ENCODE assay signal across 12 cellular contexts in the genomic region with DNA sequence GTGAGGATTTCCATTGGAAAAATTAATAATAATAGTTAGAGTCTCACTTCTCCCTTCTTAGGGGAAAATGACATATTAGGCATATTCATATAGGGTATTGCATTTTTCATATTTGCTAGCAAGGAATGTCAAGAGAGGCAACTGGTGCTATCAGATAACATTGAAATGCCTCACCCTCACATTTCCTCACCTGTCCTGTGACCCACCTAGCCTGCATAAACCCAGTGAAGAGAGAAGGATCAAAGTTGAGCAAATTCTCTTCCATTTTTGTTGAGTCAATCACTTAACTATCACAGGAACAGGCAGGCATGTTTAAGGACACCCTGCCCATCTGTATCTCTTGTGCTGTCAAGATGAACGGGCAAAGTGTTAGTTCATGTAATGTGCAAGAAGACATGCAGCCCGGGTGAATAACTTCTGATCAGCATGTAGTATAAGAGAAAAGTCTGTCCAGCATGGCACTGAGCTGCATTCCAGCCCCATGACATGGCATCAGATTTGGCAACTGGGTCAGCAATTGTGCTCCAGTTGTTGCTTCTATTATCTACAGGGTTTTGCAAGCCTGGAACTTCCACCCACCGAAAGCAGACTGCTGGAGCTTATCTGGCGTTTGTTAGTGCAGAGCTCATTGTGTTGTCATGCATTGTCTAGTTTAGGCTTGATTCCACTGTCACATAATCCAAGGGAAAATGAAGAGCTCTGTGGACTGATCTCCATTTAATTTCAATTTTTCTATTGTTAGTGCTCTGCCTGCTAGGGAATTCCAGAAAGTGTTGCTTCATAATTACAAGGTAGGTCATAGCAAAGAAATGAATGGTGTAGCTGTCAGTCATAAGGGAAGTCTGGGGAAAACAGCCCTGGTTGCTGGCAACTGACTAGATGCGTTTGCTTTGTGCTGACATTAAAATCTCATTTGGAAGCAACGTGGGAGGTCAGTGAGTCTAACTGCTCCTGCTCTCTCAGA.
DNase-seq lines count a peak whose midpoint lies in the region; ATAC-seq, FAIRE-seq and TF ChIP-seq lines count a peak whose summit lies in the region.
"Had no signal": no experiment of that assay in that cellular context is flagged by ENCODE, and none has a peak within 500 bp of the region (broad histone marks: within the 10 kb centered on the region; RNA-seq: fewer than 3 reads in every experiment).

No MANE protein-coding gene starts in this region.

- H2BK5ac ChIP-seq in IMR-90 (ENCODE audit: low read depth, low read length, poor library complexity, severe bottlenecking): peak overlapping the region; percentile 74
- H2BK5ac ChIP-seq in H9 (ENCODE audit: insufficient read length, low read length): no peak overlapping the region

- H3K9me3 ChIP-seq in IMR-90 (ENCODE audit: control insufficient read depth, insufficient read depth, low read length): no peaks in the 10 kb centered on the region
- no peaks in the 10 kb centered on the region for H3K9me3 ChIP-seq in HepG2 (ENCODE audit: low read length)
- no peaks in the 10 kb centered on the region for H3K9me3 ChIP-seq in H9 (ENCODE audit: control insufficient read depth, low read depth, low read length)
- H3K9me3 ChIP-seq: BLaER1, upper lobe of left lung had no signal

- H2AFZ ChIP-seq in IMR-90 (replicated peaks; ENCODE audit: low read length, poor library complexity) (no peak overlapping the region), HepG2 (ENCODE audit: low read length) (peak overlapping the region; percentile 44), H9 (ENCODE audit: low read length) (no peak overlapping the region)

- H4K5ac ChIP-seq in IMR-90 (ENCODE audit: low read depth, low read length): peak overlapping the region; percentile 51
- H4K5ac ChIP-seq in H9 (ENCODE audit: insufficient read length, low read depth, low read length): no peak overlapping the region

- H3K9ac ChIP-seq in IMR-90 (ENCODE audit: low read depth, low read length): peak overlapping the region; percentile 15; the same call in 1 of the 2 replicates
- H3K9ac ChIP-seq in HepG2 (ENCODE audit: insufficient read depth, low read depth, low read length): peak overlapping the region; percentile 38
- no peak overlapping the region for H3K9ac ChIP-seq in H9 (ENCODE audit: extremely low read depth, insufficient read length, low read length)
- H3K9ac ChIP-seq: BLaER1 had no signal

- H4K8ac ChIP-seq in IMR-90 (ENCODE audit: low read depth in 2 of 2, low read length in 2 of 2) (peak overlapping the region; percentile 0 to 9; a peak in 1 of 4 replicates), H9 (replicated peaks; ENCODE audit: insufficient read length, low read depth, low read length) (no peak overlapping the region)

- H3K4me1 ChIP-seq in IMR-90 (ENCODE audit: control insufficient read depth, insufficient read depth, low read length) (peaks cover 19% of the 10 kb centered on the region), HepG2 (ENCODE audit: insufficient read depth, low read length) (peaks cover 99% of the 10 kb centered on the region), H9 (ENCODE audit: insufficient read depth, low read length) (no peaks in the 10 kb centered on the region)
- H3K4me1 ChIP-seq: BLaER1 had no signal

- H2AK5ac ChIP-seq in IMR-90 (ENCODE audit: low read depth, low read length) (no peak overlapping the region), H9 (ENCODE audit: insufficient read length, low read length) (no peak overlapping the region)

- H3K79me1 ChIP-seq in IMR-90 (ENCODE audit: low read depth in 1 of 2, low read length in 2 of 2): no peaks in the 10 kb centered on the region
- no peaks in the 10 kb centered on the region for H3K79me1 ChIP-seq in H9 (ENCODE audit: insufficient read depth, low read depth, low read length, poor library complexity, severe bottlenecking)

- no TSS peak for BruUV-seq in IMR-90 (replicated peaks; lab: Mats Ljungman, UMichigan)
- BruUV-seq in HepG2 (replicated peaks; lab: Mats Ljungman, UMichigan): TSS peak; percentile 67

- H2BK120ac ChIP-seq in IMR-90 (ENCODE audit: low read depth, low read length) (peak overlapping the region; percentile 53; the same call in 1 of the 2 replicates), H9 (ENCODE audit: low read depth, low read length, poor library complexity, severe bottlenecking) (no peak overlapping the region)

- intact Hi-C loops in IMR-90 (cut with micrococcal nuclease): loop anchor here (5.0 kb wide), 1 partner anchor 144 kb away; no protein-coding TSS in a partner anchor
- intact Hi-C loops in HepG2 (cut with micrococcal nuclease; ENCODE audit: unreplicated experiment): no loop called here

- peak overlapping the region; percentile 22; the same call in 1 of the 3 replicates for H2BK15ac ChIP-seq in IMR-90 (ENCODE audit: low read depth, low read length)
- H2BK15ac ChIP-seq in H9 (ENCODE audit: low read depth, low read length): no peak overlapping the region

- H3K27me3 ChIP-seq in IMR-90 (ENCODE audit: control insufficient read depth, insufficient read depth, low read length): no peaks in the 10 kb centered on the region
- H3K27me3 ChIP-seq in HepG2 (ENCODE audit: control insufficient read depth in 1 of 2, insufficient read depth in 2 of 2, low read length in 2 of 2): no peaks in the 10 kb centered on the region
- H3K27me3 ChIP-seq in H9 (ENCODE audit: insufficient read depth, low read length): no peaks in the 10 kb centered on the region
- H3K27me3 ChIP-seq: BLaER1, upper lobe of left lung had no signal

- H4K91ac ChIP-seq in IMR-90 (ENCODE audit: insufficient read depth, low read depth, low read length): peak overlapping the region; percentile 44; the same call in 1 of the 2 replicates
- no peak overlapping the region for H4K91ac ChIP-seq in H9 (ENCODE audit: insufficient read length, low read depth, low read length)

- H3K4me1 Mint-ChIP-seq in H9: no peaks in the 10 kb centered on the region

- H3K14ac ChIP-seq in IMR-90 (replicated peaks; ENCODE audit: low read depth, low read length): no peak overlapping the region; the same call in 1 of the 2 replicates
- H3K14ac ChIP-seq in H9 (ENCODE audit: insufficient read depth, low read length): no peak overlapping the region

- CTCF ChIA-PET in IMR-90 (lab: Yijun Ruan, JAX): interaction anchor here (0.6 kb wide), 1 partner anchor 44 kb away, joined by 6 read pairs; no protein-coding TSS in a partner anchor
- CTCF ChIA-PET in HepG2 (lab: Yijun Ruan, JAX; ENCODE audit: low intra/inter-chr PET ratio, low total read pairs): no interaction called here

- no peaks in the 10 kb centered on the region for H3K23me2 ChIP-seq in H9 (ENCODE audit: insufficient read length, low read depth, low read length, poor library complexity, severe bottlenecking)

- H3K27ac ChIP-seq in IMR-90 (ENCODE audit: insufficient read depth, low read length): peak overlapping the region; percentile 46; the same call in 1 of the 2 replicates
- H3K27ac ChIP-seq in HepG2 (ENCODE audit: extremely low read length, insufficient read depth, low read length): peak overlapping the region; percentile 89
- no peak overlapping the region for H3K27ac ChIP-seq in H9 (ENCODE audit: insufficient read length, low read depth, low read length)
- H3K27ac ChIP-seq: BLaER1, upper lobe of left lung had no signal

- TF ChIP-seq POLR2A in IMR-90 (IDR thresholded peaks at IDR 0.05; ENCODE audit: low read depth, low read length): no peak
- no peak for TF ChIP-seq POLR2A in HepG2 (IDR thresholded peaks at IDR 0.05; ENCODE audit: insufficient read depth in 1 of 2, low read depth in 2 of 2, low read length in 2 of 2)
- no peak for TF ChIP-seq POLR2A in GM12892 (IDR thresholded peaks at IDR 0.05; ENCODE audit: low read depth, low read length)

- H3K23ac ChIP-seq in IMR-90 (ENCODE audit: low read depth, low read length) (no peak overlapping the region), H9 (ENCODE audit: insufficient read length, low read depth, low read length) (no peak overlapping the region)

- H3T11ph ChIP-seq in H9 (ENCODE audit: low read length): no peak overlapping the region

- ATAC-seq in IMR-90 (ENCODE audit: low read depth) (peak; percentile 60), HepG2 (peak; percentile 43), GM18861 (IDR thresholded peaks at IDR 0.05; ENCODE audit: unreplicated experiment) (no peak), HG02798 (IDR thresholded peaks at IDR 0.05; ENCODE audit: poor library complexity, unreplicated experiment) (no peak)

- TF ChIP-seq CTCF in IMR-90 (conservative IDR thresholded peaks at IDR 0.05; ENCODE audit: low read depth, low read length): no peak
- no peak for TF ChIP-seq CTCF in HepG2 (CRISPR knock-in tag; IDR thresholded peaks at IDR 0.05)
- no peak for TF ChIP-seq CTCF in H9 (conservative IDR thresholded peaks at IDR 0.05)

- dilution Hi-C loops in IMR-90 (cut with HindIII; ENCODE audit: low sequenced_read_pairs, unreplicated experiment): no loop called here

- peaks cover 2% of the 10 kb centered on the region; the same call in 1 of the 2 replicates for H3K9me1 ChIP-seq in IMR-90 (ENCODE audit: insufficient read depth, low read length)

- no peaks in the 10 kb centered on the region for H3K36me3 Mint-ChIP-seq in H9 (ENCODE audit: insufficient read depth in 1 of 3, low read depth in 3 of 3)

- TF ChIP-seq EP300 in HepG2 (IDR thresholded peaks at IDR 0.05; ENCODE audit: low read depth in 2 of 2, low read length in 2 of 2) (peak in 1 of 2 experiments; percentile 58; a peak in 1 of 4 replicates), HepG2 (CRISPR knock-in tag; IDR thresholded peaks at IDR 0.05; ENCODE audit: borderline replicate concordance) (peak; percentile 53; the same call in 1 of the 2 replicates)

- no peaks in the 10 kb centered on the region for H3K9me3 Mint-ChIP-seq in H9

- DNase-seq in A172 (ENCODE audit: low spot score) (peak; percentile 69), IMR-90 (peak; percentile 88), dedifferentiated amniotic fluid mesenchymal stem cell (ENCODE audit: extremely low spot score) (peak; percentile 80), HepG2 (ENCODE audit: low spot score) (peak; percentile 92), GM12892 (ENCODE audit: insufficient read length) (no peak), H9 (no peak)
- DNase-seq: activated naive CD4-positive, alpha-beta T cell; NCI-H2081 had no signal

- in situ Hi-C loops in IMR-90 (cut with MboI; ENCODE audit: low sequenced_read_pairs): no loop called here
- in situ Hi-C loops in HepG2 (cut with HindIII; ENCODE audit: extremely low pct_ligation_motif_present, low pct_unique_long_range_greater_than_20kb): no loop called here

- H3K79me2 ChIP-seq in HepG2 (ENCODE audit: insufficient read depth, low read length) (no peaks in the 10 kb centered on the region), H9 (ENCODE audit: insufficient read depth, low read length) (no peaks in the 10 kb centered on the region)

- no peak overlapping the region for H2BK12ac ChIP-seq in H9 (ENCODE audit: insufficient read length, low read depth, low read length)

- H3K4me3 Mint-ChIP-seq in H9: no peak overlapping the region

- H3K27ac Mint-ChIP-seq in H9: no peak overlapping the region

- FAIRE-seq in HepG2 (lab: Jason Lieb, UNC) (peak; percentile 52), GM12892 (lab: Jason Lieb, UNC) (no peak)

- no peaks in the 10 kb centered on the region; the same call in 1 of the 2 replicates for H3K27me3 Mint-ChIP-seq in H9 (ENCODE audit: low read depth)

- WGBS in IMR-90 (ENCODE audit: extremely low coverage in 2 of 2, insufficient read length in 1 of 2), 2 experiments: 20% methylated on average over 1 of the region's 6 CpGs; no CpG with 5 or more reads in 1 of the 2 experiments
- 46% methylated on average over 6 of the region's 6 CpGs for WGBS in HepG2 (ENCODE audit: low lambda C conversion rate)
- no CpG with 5 or more reads among the region's 6 CpGs for WGBS in H9 (ENCODE audit: extremely low coverage, insufficient read length, low lambda C conversion rate)

- H3K4me3 ChIP-seq in IMR-90 (ENCODE audit: insufficient read depth, low read depth, low read length) (no peak overlapping the region), HepG2 (replicated peaks in 1 of 3; ENCODE audit: insufficient read depth in 1 of 3, low read depth in 2 of 3, low read length in 3 of 3) (no peak overlapping the region)
- H3K4me3 ChIP-seq: BLaER1, upper lobe of left lung had no signal

- peak overlapping the region; percentile 68 for H3K4me2 ChIP-seq in IMR-90 (ENCODE audit: low read depth, low read length)
- H3K4me2 ChIP-seq in HepG2 (ENCODE audit: low read depth, low read length): peak overlapping the region; percentile 14
- H3K4me2 ChIP-seq in H9 (ENCODE audit: insufficient read depth, insufficient read length, low read length): no peak overlapping the region
- H3K4me2 ChIP-seq: BLaER1 had no signal

- H3K36me3 ChIP-seq in IMR-90 (ENCODE audit: control insufficient read depth, insufficient read depth, low read length) (no peaks in the 10 kb centered on the region), HepG2 (replicated peaks in 1 of 2; ENCODE audit: control insufficient read depth in 1 of 2, insufficient read depth in 2 of 2, low read length in 2 of 2) (no peaks in the 10 kb centered on the region)
- H3K36me3 ChIP-seq: BLaER1, upper lobe of left lung had no signal

- H3K4ac ChIP-seq in IMR-90 (ENCODE audit: low read depth, low read length) (peak overlapping the region; percentile 48; the same call in 1 of the 2 replicates), H9 (ENCODE audit: low read depth, low read length) (no peak overlapping the region)

- POLR2A ChIA-PET in IMR-90 (lab: Charles Lee; ENCODE audit: unreplicated experiment) (interaction anchor here (0.6 to 0.7 kb wide), 2 partner anchors 85 to 419 kb away, joined by 4 to 6 read pairs; no protein-coding TSS in a partner anchor), HepG2 (lab: Yijun Ruan, JAX) (interaction anchor here (1.1 to 4.3 kb wide), 7 partner anchors 31 to 144 kb away, joined by 3 to 20 read pairs (median 6); a partner anchor contains a TSS)

- H2BK20ac ChIP-seq in IMR-90 (ENCODE audit: low read depth, low read length) (peak overlapping the region; percentile 54; the same call in 1 of the 2 replicates), H9 (ENCODE audit: low read depth, low read length, poor library complexity, severe bottlenecking) (no peak overlapping the region)

- H3K18ac ChIP-seq in IMR-90 (ENCODE audit: low read depth, low read length) (peak overlapping the region; percentile 85), H9 (ENCODE audit: insufficient read length, low read depth, low read length) (no peak overlapping the region)

- H2AK9ac ChIP-seq in IMR-90 (replicated peaks; ENCODE audit: low read depth, low read length, poor library complexity): peak overlapping the region; percentile 17

- H3K56ac ChIP-seq in IMR-90 (ENCODE audit: extremely low read depth, insufficient read depth, low read length) (no peak overlapping the region), H9 (ENCODE audit: insufficient read length, low read depth, low read length) (no peak overlapping the region)

- H4K20me1 ChIP-seq in IMR-90 (ENCODE audit: insufficient read depth, low read length) (no peaks in the 10 kb centered on the region), HepG2 (ENCODE audit: insufficient read depth, low read length) (no peaks in the 10 kb centered on the region), H9 (ENCODE audit: control insufficient read depth, insufficient read depth, insufficient read length) (no peaks in the 10 kb centered on the region)
- H4K20me1 ChIP-seq: BLaER1 had no signal

- TF ChIP-seq RAD21 in IMR-90 (IDR thresholded peaks at IDR 0.05; ENCODE audit: low read length) (0 out of 2 replicates have a peak, but pooled peaks have one; percentile 7), HepG2 (CRISPR knock-in tag; IDR thresholded peaks at IDR 0.05) (no peak)

Comparison
In these comparisons a context has a peak if more than half of its experiments do, and no peak if none do; other contexts are left out.
1. DNase-seq: peak in A172 (single experiment), IMR-90 (single experiment), dedifferentiated amniotic fluid mesenchymal stem cell (single experiment) and HepG2 (single experiment); none in GM12892 (single experiment) and H9 (single experiment).
2. ATAC-seq: peak in IMR-90 (single experiment) and HepG2 (single experiment); none in GM18861 (single experiment) and HG02798 (single experiment).